Comparison of ENCODE assay signal across 7 cellular contexts in the genomic region with DNA sequence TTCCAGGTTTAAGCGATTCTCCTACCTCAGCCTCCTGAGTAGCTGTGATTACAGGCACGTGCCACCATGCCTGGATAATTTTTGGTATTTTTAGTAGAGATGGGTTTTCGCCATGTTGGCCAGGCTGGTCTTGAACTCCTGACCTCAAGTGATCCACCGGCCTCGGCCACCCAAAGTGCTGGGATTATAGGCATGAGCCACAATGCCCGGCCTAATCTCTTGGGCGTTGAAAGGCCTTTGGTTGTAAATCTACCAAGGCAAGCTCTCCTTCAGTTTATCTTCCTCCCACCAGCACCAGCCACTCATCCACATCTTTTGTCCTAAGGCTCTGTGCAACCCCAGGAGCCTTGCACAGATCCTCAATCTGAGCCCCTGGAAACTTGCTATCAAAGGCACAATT. TPM values are rescaled to one million over a fixed set of nuclear protein-coding genes. Genes with fewer than 3 reads are reported as not detected.
"Had no signal": no experiment of that assay in that cellular context is flagged by ENCODE, and none has a peak within 500 bp of the region (broad histone marks: within the 10 kb centered on the region; RNA-seq: fewer than 3 reads in every experiment).

No MANE protein-coding gene starts in this region.

RNA-seq across cellular contexts. Expression of a gene that starts 5.6 kb away (rescaled TPM):
- total RNA-seq: fibroblast of lung, left colon, neural crest cell, omental fat pad, right lobe of liver had no signal
- polyA plus RNA-seq: fibroblast of lung, heart right ventricle, keratinocyte had no signal

RNA-seq across cellular contexts. Expression of a gene that starts 46.4 kb away (rescaled TPM):
- polyA plus RNA-seq: fibroblast of lung, keratinocyte had no signal
